In the genomic region with DNA sequence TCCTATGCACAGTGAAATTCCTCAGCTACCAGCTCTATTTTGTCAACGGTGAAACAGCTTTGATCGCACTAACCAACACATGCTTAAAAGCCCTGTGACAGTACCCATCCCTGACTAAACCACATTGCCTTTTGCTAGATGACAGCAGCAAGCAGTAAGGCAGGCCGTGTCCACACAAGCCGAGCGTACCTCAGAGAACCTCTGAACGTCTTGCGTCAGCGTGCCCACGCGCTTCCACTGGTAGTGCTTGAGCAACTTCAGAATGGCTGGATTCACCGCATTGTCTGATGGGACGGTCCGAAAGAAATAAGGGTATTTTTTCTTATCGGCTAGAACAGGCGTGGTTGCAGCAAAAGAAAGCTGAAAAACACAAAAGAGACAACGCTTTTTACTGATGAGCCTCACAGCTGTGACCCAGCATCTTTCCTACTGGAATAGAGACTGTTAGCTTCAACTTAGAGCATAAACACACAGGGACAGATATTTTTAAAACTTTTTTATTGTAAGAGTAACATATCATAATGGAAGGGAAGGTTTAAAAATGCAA, we compare ENCODE assay signal across 1 cellular context.
TF ChIP-seq lines count a peak whose summit lies in the region.

No MANE protein-coding gene starts in this region.

TF ChIP-seq in K562, 482 proteins besides CTCF, POLR2A, EP300 and RAD21 (continued from another document and continues in another):
- TF ChIP-seq, protein P1, sequence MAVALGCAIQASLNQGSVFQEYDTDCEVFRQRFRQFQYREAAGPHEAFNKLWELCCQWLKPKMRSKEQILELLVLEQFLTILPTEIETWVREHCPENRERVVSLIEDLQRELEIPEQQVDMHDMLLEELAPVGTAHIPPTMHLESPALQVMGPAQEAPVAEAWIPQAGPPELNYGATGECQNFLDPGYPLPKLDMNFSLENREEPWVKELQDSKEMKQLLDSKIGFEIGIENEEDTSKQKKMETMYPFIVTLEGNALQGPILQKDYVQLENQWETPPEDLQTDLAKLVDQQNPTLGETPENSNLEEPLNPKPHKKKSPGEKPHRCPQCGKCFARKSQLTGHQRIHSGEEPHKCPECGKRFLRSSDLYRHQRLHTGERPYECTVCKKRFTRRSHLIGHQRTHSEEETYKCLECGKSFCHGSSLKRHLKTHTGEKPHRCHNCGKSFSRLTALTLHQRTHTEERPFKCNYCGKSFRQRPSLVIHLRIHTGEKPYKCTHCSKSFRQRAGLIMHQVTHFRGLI (CRISPR knock-in tag; IDR thresholded peaks at IDR 0.05) = no peak
- TF ChIP-seq BCL6 (CRISPR knock-in tag; IDR thresholded peaks at IDR 0.05) = no peak
- no peak for TF ChIP-seq FOS (IDR thresholded peaks at IDR 0.05; ENCODE audit: extremely low read depth, insufficient read length)
- no peak for TF ChIP-seq ZKSCAN1 (IDR thresholded peaks at IDR 0.05; ENCODE audit: low read depth, low read length)
- TF ChIP-seq MCM7 (IDR thresholded peaks at IDR 0.05) = no peak
- TF ChIP-seq, protein P2, sequence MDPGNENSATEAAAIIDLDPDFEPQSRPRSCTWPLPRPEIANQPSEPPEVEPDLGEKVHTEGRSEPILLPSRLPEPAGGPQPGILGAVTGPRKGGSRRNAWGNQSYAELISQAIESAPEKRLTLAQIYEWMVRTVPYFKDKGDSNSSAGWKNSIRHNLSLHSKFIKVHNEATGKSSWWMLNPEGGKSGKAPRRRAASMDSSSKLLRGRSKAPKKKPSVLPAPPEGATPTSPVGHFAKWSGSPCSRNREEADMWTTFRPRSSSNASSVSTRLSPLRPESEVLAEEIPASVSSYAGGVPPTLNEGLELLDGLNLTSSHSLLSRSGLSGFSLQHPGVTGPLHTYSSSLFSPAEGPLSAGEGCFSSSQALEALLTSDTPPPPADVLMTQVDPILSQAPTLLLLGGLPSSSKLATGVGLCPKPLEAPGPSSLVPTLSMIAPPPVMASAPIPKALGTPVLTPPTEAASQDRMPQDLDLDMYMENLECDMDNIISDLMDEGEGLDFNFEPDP (CRISPR knock-in tag; IDR thresholded peaks at IDR 0.05) = no peak
- no peak for TF ChIP-seq FOXA1 (IDR thresholded peaks at IDR 0.05; ENCODE audit: borderline replicate concordance)
- TF ChIP-seq ZNF76 (CRISPR knock-in tag; IDR thresholded peaks at IDR 0.05; ENCODE audit: borderline replicate concordance) = no peak
- TF ChIP-seq ZNF436 (CRISPR knock-in tag; IDR thresholded peaks at IDR 0.05) = no peak
- no peak for TF ChIP-seq SAFB2 (IDR thresholded peaks at IDR 0.05; ENCODE audit: borderline replicate concordance, low read depth, low read length, severe bottlenecking)
- no peak for TF ChIP-seq U2AF2 (optimal IDR thresholded peaks at IDR 0.05; ENCODE audit: low read depth, low read length)
- TF ChIP-seq KLF16 (IDR thresholded peaks at IDR 0.05) = no peak
- no peak for TF ChIP-seq ESRRA (IDR thresholded peaks at IDR 0.05; ENCODE audit: borderline replicate concordance, low read depth)
- no peak for TF ChIP-seq SMC3 (conservative IDR thresholded peaks at IDR 0.05; ENCODE audit: insufficient read depth, low read depth, low read length)
- TF ChIP-seq DDX20 (tag; IDR thresholded peaks at IDR 0.05; ENCODE audit: low read depth) = no peak
- TF ChIP-seq RBM22 (IDR thresholded peaks at IDR 0.05; ENCODE audit: low read depth, low read length, poor library complexity, severe bottlenecking) = no peak
- TF ChIP-seq, protein P3, sequence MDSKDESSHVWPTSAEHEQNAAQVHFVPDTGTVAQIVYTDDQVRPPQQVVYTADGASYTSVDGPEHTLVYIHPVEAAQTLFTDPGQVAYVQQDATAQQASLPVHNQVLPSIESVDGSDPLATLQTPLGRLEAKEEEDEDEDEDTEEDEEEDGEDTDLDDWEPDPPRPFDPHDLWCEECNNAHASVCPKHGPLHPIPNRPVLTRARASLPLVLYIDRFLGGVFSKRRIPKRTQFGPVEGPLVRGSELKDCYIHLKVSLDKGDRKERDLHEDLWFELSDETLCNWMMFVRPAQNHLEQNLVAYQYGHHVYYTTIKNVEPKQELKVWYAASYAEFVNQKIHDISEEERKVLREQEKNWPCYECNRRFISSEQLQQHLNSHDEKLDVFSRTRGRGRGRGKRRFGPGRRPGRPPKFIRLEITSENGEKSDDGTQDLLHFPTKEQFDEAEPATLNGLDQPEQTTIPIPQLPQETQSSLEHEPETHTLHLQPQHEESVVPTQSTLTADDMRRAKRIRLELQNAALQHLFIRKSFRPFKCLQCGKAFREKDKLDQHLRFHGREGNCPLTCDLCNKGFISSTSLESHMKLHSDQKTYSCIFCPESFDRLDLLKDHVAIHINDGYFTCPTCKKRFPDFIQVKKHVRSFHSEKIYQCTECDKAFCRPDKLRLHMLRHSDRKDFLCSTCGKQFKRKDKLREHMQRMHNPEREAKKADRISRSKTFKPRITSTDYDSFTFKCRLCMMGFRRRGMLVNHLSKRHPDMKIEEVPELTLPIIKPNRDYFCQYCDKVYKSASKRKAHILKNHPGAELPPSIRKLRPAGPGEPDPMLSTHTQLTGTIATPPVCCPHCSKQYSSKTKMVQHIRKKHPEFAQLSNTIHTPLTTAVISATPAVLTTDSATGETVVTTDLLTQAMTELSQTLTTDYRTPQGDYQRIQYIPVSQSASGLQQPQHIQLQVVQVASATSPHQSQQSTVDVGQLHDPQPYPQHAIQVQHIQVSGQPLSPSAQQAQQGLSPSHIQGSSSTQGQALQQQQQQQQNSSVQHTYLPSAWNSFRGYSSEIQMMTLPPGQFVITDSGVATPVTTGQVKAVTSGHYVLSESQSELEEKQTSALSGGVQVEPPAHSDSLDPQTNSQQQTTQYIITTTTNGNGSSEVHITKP (IDR thresholded peaks at IDR 0.05; ENCODE audit: partially characterized antibody) = peak; percentile 13
- TF ChIP-seq ELF2 (CRISPR knock-in tag; IDR thresholded peaks at IDR 0.05) = no peak
- TF ChIP-seq, protein P4, sequence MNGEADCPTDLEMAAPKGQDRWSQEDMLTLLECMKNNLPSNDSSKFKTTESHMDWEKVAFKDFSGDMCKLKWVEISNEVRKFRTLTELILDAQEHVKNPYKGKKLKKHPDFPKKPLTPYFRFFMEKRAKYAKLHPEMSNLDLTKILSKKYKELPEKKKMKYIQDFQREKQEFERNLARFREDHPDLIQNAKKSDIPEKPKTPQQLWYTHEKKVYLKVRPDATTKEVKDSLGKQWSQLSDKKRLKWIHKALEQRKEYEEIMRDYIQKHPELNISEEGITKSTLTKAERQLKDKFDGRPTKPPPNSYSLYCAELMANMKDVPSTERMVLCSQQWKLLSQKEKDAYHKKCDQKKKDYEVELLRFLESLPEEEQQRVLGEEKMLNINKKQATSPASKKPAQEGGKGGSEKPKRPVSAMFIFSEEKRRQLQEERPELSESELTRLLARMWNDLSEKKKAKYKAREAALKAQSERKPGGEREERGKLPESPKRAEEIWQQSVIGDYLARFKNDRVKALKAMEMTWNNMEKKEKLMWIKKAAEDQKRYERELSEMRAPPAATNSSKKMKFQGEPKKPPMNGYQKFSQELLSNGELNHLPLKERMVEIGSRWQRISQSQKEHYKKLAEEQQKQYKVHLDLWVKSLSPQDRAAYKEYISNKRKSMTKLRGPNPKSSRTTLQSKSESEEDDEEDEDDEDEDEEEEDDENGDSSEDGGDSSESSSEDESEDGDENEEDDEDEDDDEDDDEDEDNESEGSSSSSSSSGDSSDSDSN (IDR thresholded peaks at IDR 0.05; ENCODE audit: borderline replicate concordance in 1 of 2, low read depth in 2 of 2, low read length in 2 of 2) = no peak
- no peak for TF ChIP-seq ZNF354B (CRISPR knock-in tag; IDR thresholded peaks at IDR 0.05)
- no peak for TF ChIP-seq SIN3B (IDR thresholded peaks at IDR 0.05; ENCODE audit: low read depth)
- TF ChIP-seq, protein P5, sequence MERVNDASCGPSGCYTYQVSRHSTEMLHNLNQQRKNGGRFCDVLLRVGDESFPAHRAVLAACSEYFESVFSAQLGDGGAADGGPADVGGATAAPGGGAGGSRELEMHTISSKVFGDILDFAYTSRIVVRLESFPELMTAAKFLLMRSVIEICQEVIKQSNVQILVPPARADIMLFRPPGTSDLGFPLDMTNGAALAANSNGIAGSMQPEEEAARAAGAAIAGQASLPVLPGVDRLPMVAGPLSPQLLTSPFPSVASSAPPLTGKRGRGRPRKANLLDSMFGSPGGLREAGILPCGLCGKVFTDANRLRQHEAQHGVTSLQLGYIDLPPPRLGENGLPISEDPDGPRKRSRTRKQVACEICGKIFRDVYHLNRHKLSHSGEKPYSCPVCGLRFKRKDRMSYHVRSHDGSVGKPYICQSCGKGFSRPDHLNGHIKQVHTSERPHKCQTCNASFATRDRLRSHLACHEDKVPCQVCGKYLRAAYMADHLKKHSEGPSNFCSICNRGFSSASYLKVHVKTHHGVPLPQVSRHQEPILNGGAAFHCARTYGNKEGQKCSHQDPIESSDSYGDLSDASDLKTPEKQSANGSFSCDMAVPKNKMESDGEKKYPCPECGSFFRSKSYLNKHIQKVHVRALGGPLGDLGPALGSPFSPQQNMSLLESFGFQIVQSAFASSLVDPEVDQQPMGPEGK (CRISPR knock-in tag; IDR thresholded peaks at IDR 0.05; ENCODE audit: borderline replicate concordance) = no peak
- TF ChIP-seq MYC (IDR thresholded peaks at IDR 0.05; ENCODE audit: low read depth, low read length) = 0 out of 2 replicates have a peak, but pooled peaks have one; percentile 38
- TF ChIP-seq MYC (CRISPR knock-in tag; IDR thresholded peaks at IDR 0.05; ENCODE audit: borderline replicate concordance, low read depth) = no peak
- TF ChIP-seq, protein P6, sequence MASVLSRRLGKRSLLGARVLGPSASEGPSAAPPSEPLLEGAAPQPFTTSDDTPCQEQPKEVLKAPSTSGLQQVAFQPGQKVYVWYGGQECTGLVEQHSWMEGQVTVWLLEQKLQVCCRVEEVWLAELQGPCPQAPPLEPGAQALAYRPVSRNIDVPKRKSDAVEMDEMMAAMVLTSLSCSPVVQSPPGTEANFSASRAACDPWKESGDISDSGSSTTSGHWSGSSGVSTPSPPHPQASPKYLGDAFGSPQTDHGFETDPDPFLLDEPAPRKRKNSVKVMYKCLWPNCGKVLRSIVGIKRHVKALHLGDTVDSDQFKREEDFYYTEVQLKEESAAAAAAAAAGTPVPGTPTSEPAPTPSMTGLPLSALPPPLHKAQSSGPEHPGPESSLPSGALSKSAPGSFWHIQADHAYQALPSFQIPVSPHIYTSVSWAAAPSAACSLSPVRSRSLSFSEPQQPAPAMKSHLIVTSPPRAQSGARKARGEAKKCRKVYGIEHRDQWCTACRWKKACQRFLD (CRISPR knock-in tag; IDR thresholded peaks at IDR 0.05) = no peak
- TF ChIP-seq ZFP1 (CRISPR knock-in tag; IDR thresholded peaks at IDR 0.05) = no peak
- no peak for TF ChIP-seq ZNF785 (CRISPR knock-in tag; IDR thresholded peaks at IDR 0.05)
- no peak for TF ChIP-seq YY1 (IDR thresholded peaks at IDR 0.05; ENCODE audit: borderline replicate concordance in 1 of 3, control insufficient read depth in 1 of 3, extremely low read depth in 1 of 3, insufficient read depth in 3 of 3, insufficient read length in 1 of 3, insufficient replicate concordance in 2 of 3, low read depth in 1 of 3, low read length in 2 of 3)
- TF ChIP-seq CBFA2T3 (IDR thresholded peaks at IDR 0.05) = peak; percentile 53
- TF ChIP-seq, protein P7, sequence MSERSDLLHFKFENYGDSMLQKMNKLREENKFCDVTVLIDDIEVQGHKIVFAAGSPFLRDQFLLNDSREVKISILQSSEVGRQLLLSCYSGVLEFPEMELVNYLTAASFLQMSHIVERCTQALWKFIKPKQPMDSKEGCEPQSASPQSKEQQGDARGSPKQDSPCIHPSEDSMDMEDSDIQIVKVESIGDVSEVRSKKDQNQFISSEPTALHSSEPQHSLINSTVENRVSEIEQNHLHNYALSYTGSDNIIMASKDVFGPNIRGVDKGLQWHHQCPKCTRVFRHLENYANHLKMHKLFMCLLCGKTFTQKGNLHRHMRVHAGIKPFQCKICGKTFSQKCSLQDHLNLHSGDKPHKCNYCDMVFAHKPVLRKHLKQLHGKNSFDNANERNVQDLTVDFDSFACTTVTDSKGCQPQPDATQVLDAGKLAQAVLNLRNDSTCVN (CRISPR knock-in tag; IDR thresholded peaks at IDR 0.05) = no peak
- peak; percentile 88 for TF ChIP-seq CEBPB (tag; IDR thresholded peaks at IDR 0.05)
- TF ChIP-seq ZNF274 (IDR thresholded peaks at IDR 0.05; ENCODE audit: borderline replicate concordance, low read depth, low read length) = no peak
- TF ChIP-seq, protein P8, sequence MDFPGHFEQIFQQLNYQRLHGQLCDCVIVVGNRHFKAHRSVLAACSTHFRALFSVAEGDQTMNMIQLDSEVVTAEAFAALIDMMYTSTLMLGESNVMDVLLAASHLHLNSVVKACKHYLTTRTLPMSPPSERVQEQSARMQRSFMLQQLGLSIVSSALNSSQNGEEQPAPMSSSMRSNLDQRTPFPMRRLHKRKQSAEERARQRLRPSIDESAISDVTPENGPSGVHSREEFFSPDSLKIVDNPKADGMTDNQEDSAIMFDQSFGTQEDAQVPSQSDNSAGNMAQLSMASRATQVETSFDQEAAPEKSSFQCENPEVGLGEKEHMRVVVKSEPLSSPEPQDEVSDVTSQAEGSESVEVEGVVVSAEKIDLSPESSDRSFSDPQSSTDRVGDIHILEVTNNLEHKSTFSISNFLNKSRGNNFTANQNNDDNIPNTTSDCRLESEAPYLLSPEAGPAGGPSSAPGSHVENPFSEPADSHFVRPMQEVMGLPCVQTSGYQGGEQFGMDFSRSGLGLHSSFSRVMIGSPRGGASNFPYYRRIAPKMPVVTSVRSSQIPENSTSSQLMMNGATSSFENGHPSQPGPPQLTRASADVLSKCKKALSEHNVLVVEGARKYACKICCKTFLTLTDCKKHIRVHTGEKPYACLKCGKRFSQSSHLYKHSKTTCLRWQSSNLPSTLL (IDR thresholded peaks at IDR 0.05) = no peak
- TF ChIP-seq KLF1 (tag; IDR thresholded peaks at IDR 0.05) = no peak
- TF ChIP-seq ZNF699 (CRISPR knock-in tag; IDR thresholded peaks at IDR 0.05; ENCODE audit: insufficient replicate concordance) = no peak
- TF ChIP-seq NONO (IDR thresholded peaks at IDR 0.05; ENCODE audit: low read depth in 2 of 2, low read length in 1 of 2) = no peak
- TF ChIP-seq ZNF551 (CRISPR knock-in tag; IDR thresholded peaks at IDR 0.05) = no peak
- TF ChIP-seq, protein P9, sequence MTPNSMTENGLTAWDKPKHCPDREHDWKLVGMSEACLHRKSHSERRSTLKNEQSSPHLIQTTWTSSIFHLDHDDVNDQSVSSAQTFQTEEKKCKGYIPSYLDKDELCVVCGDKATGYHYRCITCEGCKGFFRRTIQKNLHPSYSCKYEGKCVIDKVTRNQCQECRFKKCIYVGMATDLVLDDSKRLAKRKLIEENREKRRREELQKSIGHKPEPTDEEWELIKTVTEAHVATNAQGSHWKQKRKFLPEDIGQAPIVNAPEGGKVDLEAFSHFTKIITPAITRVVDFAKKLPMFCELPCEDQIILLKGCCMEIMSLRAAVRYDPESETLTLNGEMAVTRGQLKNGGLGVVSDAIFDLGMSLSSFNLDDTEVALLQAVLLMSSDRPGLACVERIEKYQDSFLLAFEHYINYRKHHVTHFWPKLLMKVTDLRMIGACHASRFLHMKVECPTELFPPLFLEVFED (CRISPR knock-in tag; conservative IDR thresholded peaks at IDR 0.05) = no peak
- no peak for TF ChIP-seq POLR3G (IDR thresholded peaks at IDR 0.05; ENCODE audit: extremely low read depth, insufficient read length, insufficient replicate concordance)
